Comparison of ENCODE assay signal across 11 cellular contexts in the genomic region with DNA sequence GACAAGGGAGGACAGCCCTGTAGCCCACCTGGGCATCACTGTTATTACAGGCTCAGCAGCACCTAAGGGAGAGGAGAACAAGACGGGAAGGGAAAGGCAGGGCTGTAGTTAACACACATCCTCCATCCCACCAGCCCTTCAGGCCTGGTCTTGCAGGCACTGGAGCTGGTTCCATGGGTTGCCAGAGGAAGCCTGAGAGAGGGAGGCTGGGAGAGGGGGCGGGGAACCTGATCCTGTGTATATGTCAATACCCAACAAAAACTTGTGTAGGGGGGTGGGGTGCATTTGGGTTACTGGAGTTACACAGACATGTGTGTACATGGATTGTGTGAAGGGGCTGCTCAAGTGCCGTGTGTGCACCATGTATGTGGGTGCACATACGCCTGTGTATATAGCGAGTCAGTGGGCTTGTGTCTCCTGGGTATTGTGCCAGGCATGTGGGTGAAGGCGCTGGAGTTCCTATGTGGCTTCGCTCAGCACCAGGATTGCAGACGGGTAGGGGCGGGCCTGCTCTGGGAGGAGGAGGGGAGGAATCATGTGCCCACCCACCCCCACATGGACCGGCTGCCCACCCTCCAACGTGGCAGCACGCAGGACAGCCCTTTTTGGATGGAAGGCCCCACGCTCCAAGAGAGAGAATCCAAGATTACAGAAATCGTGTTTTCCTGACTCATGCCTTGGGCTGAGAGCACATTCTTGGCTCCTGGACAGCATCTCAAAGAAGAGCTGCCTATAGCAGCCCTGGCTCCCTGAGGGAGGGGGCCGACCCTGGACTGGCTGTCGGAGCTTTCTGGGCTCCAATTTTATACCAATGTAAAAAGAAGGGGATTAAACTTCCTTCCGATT. TPM values are rescaled to one million over a fixed set of nuclear protein-coding genes. Genes with fewer than 3 reads are reported as not detected.
A peak's percentile ranks its signal among the peaks of the same experiment; 100 is the strongest.
DNase-seq lines count a peak whose midpoint lies in the region; ATAC-seq, FAIRE-seq and TF ChIP-seq lines count a peak whose summit lies in the region.
"Had no signal": no experiment of that assay in that cellular context is flagged by ENCODE, and none has a peak within 500 bp of the region (broad histone marks: within the 10 kb centered on the region; RNA-seq: fewer than 3 reads in every experiment).

No MANE protein-coding gene starts in this region.

- RAD21 ChIA-PET in HCT116 (lab: Charles Lee; ENCODE audit: low non-redundant PET in 1 of 2, low total read pairs in 2 of 2, uncharacterized antibody in 2 of 2, unreplicated experiment in 2 of 2), result no interaction called here

- no peak overlapping the region for H3K27ac ChIP-seq in HCT116 (ENCODE audit: low read depth, low read length)
- peak overlapping the region; percentile 81 for H3K27ac ChIP-seq in layer of hippocampus (ENCODE audit: low read depth, low read length)
- H3K27ac ChIP-seq in temporal lobe (ENCODE audit: low read depth, low read length), result peak overlapping the region; percentile 67

- no peaks in the 10 kb centered on the region for H3K9me3 ChIP-seq in HCT116 (ENCODE audit: control insufficient read depth in 1 of 2, insufficient read depth in 1 of 2, low read depth in 1 of 2, low read length in 2 of 2)

- no peaks in the 10 kb centered on the region for H3K9me2 ChIP-seq in HCT116 (ENCODE audit: insufficient read depth)

- ATAC-seq in HCT116 (no peak), HG02981 (IDR thresholded peaks at IDR 0.05; ENCODE audit: unreplicated experiment) (no peak)

- peak overlapping the region; percentile 26; the same call in 1 of the 2 replicates for H3K4me2 ChIP-seq in HCT116 (ENCODE audit: low read length)

- TF ChIP-seq POLR2A in HCT116 (IDR thresholded peaks at IDR 0.05; ENCODE audit: borderline replicate concordance, extremely low read depth, insufficient read depth, insufficient read length), result no peak

- no peak for FAIRE-seq in bronchial epithelial cell (lab: Jason Lieb, UNC)
- FAIRE-seq: frontal cortex had no signal

- no peak for TF ChIP-seq RAD21 in HCT116 (IDR thresholded peaks at IDR 0.05; ENCODE audit: low read depth)

- TF ChIP-seq CTCF in HCT116 (IDR thresholded peaks at IDR 0.05 in 2 of 3, conservative IDR thresholded peaks at IDR 0.05 in 1 of 3; ENCODE audit: borderline replicate concordance in 1 of 3, insufficient read depth in 1 of 3, low read depth in 2 of 3, low read length in 2 of 3) (no peak), bronchial epithelial cell (IDR thresholded peaks at IDR 0.05; ENCODE audit: insufficient read depth, low read length, severe bottlenecking) (no peak)

- BruUV-seq in HCT116 (replicated peaks; lab: Mats Ljungman, UMichigan), result no TSS peak

- POLR2A ChIA-PET in HCT116 (lab: Charles Lee), result no interaction called here

- no peaks in the 10 kb centered on the region for H3K36me3 ChIP-seq in HCT116 (ENCODE audit: control insufficient read depth in 1 of 2, insufficient read depth in 2 of 2, low read length in 2 of 2)
- H3K36me3 ChIP-seq in bronchial epithelial cell (ENCODE audit: control insufficient read depth, insufficient read depth, low read length), result no peaks in the 10 kb centered on the region

- intact Hi-C loops in HCT116 (cut with micrococcal nuclease), result no loop called here

- H3K27me3 ChIP-seq in HCT116 (ENCODE audit: insufficient read depth, low read length), result no peaks in the 10 kb centered on the region
- H3K27me3 ChIP-seq in bronchial epithelial cell (ENCODE audit: control insufficient read depth, insufficient read depth, low read length), result no peaks in the 10 kb centered on the region
- H3K27me3 ChIP-seq in layer of hippocampus (ENCODE audit: control insufficient read depth, insufficient read depth, low read length), result no peaks in the 10 kb centered on the region

- CTCF ChIA-PET in HCT116 (lab: Charles Lee), result no interaction called here

- H3K9ac ChIP-seq in HCT116 (ENCODE audit: low read length), result no peak overlapping the region

- peaks cover 10% of the 10 kb centered on the region for H3K79me2 ChIP-seq in HCT116 (ENCODE audit: insufficient read depth, low read length)

- H3K4me3 ChIP-seq in HCT116 (replicated peaks in 1 of 2; ENCODE audit: low read depth in 1 of 2, low read length in 2 of 2) (no peak overlapping the region), bronchial epithelial cell (ENCODE audit: low read depth, low read length) (no peak overlapping the region)

- H2AFZ ChIP-seq in HCT116 (ENCODE audit: low read depth, low read length, poor library complexity, severe bottlenecking), result no peak overlapping the region

- no peaks in the 10 kb centered on the region for H4K20me1 ChIP-seq in HCT116 (ENCODE audit: insufficient read depth)

- H3K4me1 ChIP-seq in HCT116 (ENCODE audit: control insufficient read depth in 1 of 2, insufficient read depth in 2 of 2, low read length in 2 of 2), result peaks cover 3 to 39% of the 10 kb centered on the region in 2 experiments

- DNase-seq in HCT116 (ENCODE audit: low read depth, low spot score) (no peak), bronchial epithelial cell (ENCODE audit: low read depth) (peak; percentile 57), NCI-H2107 treated with DMSO at 0.1 percent for 48 hours (lab: John Stamatoyannopoulos, UW; ENCODE audit: unreplicated experiment) (no peak), GDM1 (lab: John Stamatoyannopoulos, UW) (no peak), mesenteric fat pad (ENCODE audit: low spot score) (no peak)
- DNase-seq: activated CD4-positive, alpha-beta memory T cell treated with anti-CD3 and anti-CD28 coated beads, Interleukin-2, amount 10 ng/mL, durations not matched to agents 7 days and 5 days; stimulated activated CD4-positive, alpha-beta T cell treated with anti-CD3 and anti-CD28 coated beads, Interleukin-4, amount 100 ng/mL, for 4 hours had no signal

TF ChIP-seq in HCT116, 20 proteins besides CTCF, POLR2A, EP300 and RAD21:
- TF ChIP-seq, protein P1, sequence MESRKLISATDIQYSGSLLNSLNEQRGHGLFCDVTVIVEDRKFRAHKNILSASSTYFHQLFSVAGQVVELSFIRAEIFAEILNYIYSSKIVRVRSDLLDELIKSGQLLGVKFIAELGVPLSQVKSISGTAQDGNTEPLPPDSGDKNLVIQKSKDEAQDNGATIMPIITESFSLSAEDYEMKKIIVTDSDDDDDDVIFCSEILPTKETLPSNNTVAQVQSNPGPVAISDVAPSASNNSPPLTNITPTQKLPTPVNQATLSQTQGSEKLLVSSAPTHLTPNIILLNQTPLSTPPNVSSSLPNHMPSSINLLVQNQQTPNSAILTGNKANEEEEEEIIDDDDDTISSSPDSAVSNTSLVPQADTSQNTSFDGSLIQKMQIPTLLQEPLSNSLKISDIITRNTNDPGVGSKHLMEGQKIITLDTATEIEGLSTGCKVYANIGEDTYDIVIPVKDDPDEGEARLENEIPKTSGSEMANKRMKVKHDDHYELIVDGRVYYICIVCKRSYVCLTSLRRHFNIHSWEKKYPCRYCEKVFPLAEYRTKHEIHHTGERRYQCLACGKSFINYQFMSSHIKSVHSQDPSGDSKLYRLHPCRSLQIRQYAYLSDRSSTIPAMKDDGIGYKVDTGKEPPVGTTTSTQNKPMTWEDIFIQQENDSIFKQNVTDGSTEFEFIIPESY (IDR thresholded peaks at IDR 0.05; ENCODE audit: extremely low read depth, insufficient replicate concordance, low read length), result no peak
- no peak for TF ChIP-seq FOSL1 (IDR thresholded peaks at IDR 0.05; ENCODE audit: low read depth)
- TF ChIP-seq YY1 (IDR thresholded peaks at IDR 0.05; ENCODE audit: extremely low read depth, insufficient replicate concordance, low read depth, low read length), result no peak
- TF ChIP-seq SIN3A (IDR thresholded peaks at IDR 0.05; ENCODE audit: low read depth), result no peak
- TF ChIP-seq TCF7L2 (IDR thresholded peaks at IDR 0.05; ENCODE audit: borderline replicate concordance, extremely low read depth, insufficient read depth, insufficient read length), result no peak
- no peak for TF ChIP-seq SP1 (IDR thresholded peaks at IDR 0.05; ENCODE audit: low read depth)
- TF ChIP-seq, protein P2, sequence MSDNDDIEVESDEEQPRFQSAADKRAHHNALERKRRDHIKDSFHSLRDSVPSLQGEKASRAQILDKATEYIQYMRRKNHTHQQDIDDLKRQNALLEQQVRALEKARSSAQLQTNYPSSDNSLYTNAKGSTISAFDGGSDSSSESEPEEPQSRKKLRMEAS (IDR thresholded peaks at IDR 0.05), result no peak
- TF ChIP-seq EGR1 (IDR thresholded peaks at IDR 0.05; ENCODE audit: low read depth), result no peak
- no peak for TF ChIP-seq ZFX (IDR thresholded peaks at IDR 0.05)
- TF ChIP-seq, protein P3, sequence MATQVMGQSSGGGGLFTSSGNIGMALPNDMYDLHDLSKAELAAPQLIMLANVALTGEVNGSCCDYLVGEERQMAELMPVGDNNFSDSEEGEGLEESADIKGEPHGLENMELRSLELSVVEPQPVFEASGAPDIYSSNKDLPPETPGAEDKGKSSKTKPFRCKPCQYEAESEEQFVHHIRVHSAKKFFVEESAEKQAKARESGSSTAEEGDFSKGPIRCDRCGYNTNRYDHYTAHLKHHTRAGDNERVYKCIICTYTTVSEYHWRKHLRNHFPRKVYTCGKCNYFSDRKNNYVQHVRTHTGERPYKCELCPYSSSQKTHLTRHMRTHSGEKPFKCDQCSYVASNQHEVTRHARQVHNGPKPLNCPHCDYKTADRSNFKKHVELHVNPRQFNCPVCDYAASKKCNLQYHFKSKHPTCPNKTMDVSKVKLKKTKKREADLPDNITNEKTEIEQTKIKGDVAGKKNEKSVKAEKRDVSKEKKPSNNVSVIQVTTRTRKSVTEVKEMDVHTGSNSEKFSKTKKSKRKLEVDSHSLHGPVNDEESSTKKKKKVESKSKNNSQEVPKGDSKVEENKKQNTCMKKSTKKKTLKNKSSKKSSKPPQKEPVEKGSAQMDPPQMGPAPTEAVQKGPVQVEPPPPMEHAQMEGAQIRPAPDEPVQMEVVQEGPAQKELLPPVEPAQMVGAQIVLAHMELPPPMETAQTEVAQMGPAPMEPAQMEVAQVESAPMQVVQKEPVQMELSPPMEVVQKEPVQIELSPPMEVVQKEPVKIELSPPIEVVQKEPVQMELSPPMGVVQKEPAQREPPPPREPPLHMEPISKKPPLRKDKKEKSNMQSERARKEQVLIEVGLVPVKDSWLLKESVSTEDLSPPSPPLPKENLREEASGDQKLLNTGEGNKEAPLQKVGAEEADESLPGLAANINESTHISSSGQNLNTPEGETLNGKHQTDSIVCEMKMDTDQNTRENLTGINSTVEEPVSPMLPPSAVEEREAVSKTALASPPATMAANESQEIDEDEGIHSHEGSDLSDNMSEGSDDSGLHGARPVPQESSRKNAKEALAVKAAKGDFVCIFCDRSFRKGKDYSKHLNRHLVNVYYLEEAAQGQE (IDR thresholded peaks at IDR 0.05; ENCODE audit: low read depth), result no peak

RNA-seq across cellular contexts. Expression of a gene that starts 4.2 kb away (rescaled TPM):
- total RNA-seq in HCT116 (2021; ENCODE audit: unreplicated experiment) (84.9 TPM), bronchial epithelial cell (80.8 and 86.9 TPM in 2 replicates), temporal lobe (27.8 TPM), mesenteric fat pad (309 TPM)
- polyA plus RNA-seq in HCT116 (2012), result 122 and 130 TPM in 2 replicates

RNA-seq across cellular contexts. Expression of a gene that starts 32.1 kb away (rescaled TPM):
- total RNA-seq in HCT116 (2021; ENCODE audit: unreplicated experiment), result 27.5 TPM
- polyA plus RNA-seq in HCT116 (2012), result 23.0 and 24.7 TPM in 2 replicates
- 0.13 and 2.1 TPM in 2 replicates for total RNA-seq in bronchial epithelial cell
- 9.6 TPM for total RNA-seq in temporal lobe
- total RNA-seq in mesenteric fat pad, result 46.2 TPM
